Comparison of ENCODE assay signal across 8 cellular contexts in genomic region chr5:126594676-126595485, GRCh38. TPM values are rescaled to one million over a fixed set of nuclear protein-coding genes. Genes with fewer than 3 reads are reported as not detected.
A peak's percentile ranks its signal among the peaks of the same experiment; 100 is the strongest.
DNase-seq lines count a peak whose midpoint lies in the region; ATAC-seq lines count a peak whose summit lies in the region.

TSS of gene ALDH7A1 (minus strand) at chr5:126595219. CDS start at chr5:126595198, 21 bp downstream.

- H3K27ac Mint-ChIP-seq in stimulated activated effector memory CD8-positive, alpha-beta T cell treated with anti-CD3 and anti-CD28 coated beads, Interleukin-12 subunit alpha, Interleukin-12 subunit beta, amount 100 ng/mL, for 72 hours, result no peak within 1 kb of the TSS

- peaks cover 0 to 5% of the 10 kb centered on the region in 2 donors for H3K4me1 ChIP-seq in esophagus (ENCODE audit: control insufficient read depth in 2 of 2, insufficient read depth in 2 of 2, low read length in 1 of 2)

- H3K4me3 Mint-ChIP-seq in stimulated activated effector memory CD8-positive, alpha-beta T cell treated with anti-CD3 and anti-CD28 coated beads, Interleukin-12 subunit alpha, Interleukin-12 subunit beta, amount 100 ng/mL, for 72 hours, result peak within 1 kb of the TSS; percentile 77

- H3K36me3 ChIP-seq in esophagus (ENCODE audit: control insufficient read depth in 2 of 2, insufficient read depth in 2 of 2, low read length in 1 of 2), result peaks cover under 1 to 8% of the 10 kb centered on the region in 2 donors

- no peaks in the 10 kb centered on the region for H3K9me3 Mint-ChIP-seq in stimulated activated effector memory CD8-positive, alpha-beta T cell treated with anti-CD3 and anti-CD28 coated beads, Interleukin-12 subunit alpha, Interleukin-12 subunit beta, amount 100 ng/mL, for 72 hours

- peak; percentile 93 for DNase-seq in ACHN
- DNase-seq in NCI-H69 (lab: John Stamatoyannopoulos, UW), result peak; percentile 99
- DNase-seq in activated T-cell treated with anti-CD3 and anti-CD28 coated beads, Interleukin-2, amount 50 U/mL, for 1 hour, result peak; percentile 51
- peak; percentile 73 for DNase-seq in middle frontal gyrus (ENCODE audit: extremely low spot score, low spot score)
- DNase-seq in stimulated activated effector memory CD8-positive, alpha-beta T cell treated with anti-CD3 and anti-CD28 coated beads, Interleukin-12 subunit alpha, Interleukin-12 subunit beta, amount 100 ng/mL, for 72 hours (ENCODE audit: low spot score in 2 of 2), result peak; percentile 5 to 52

- peak within 1 kb of the TSS; percentile 93 to 97 for H3K27ac ChIP-seq in esophagus (ENCODE audit: low read depth in 2 of 2, low read length in 1 of 2)

- H3K27me3 ChIP-seq in esophagus (ENCODE audit: control insufficient read depth in 1 of 2, insufficient read depth in 2 of 2, low read length in 2 of 2), result no peaks in the 10 kb centered on the region

- no peaks in the 10 kb centered on the region for H3K36me3 Mint-ChIP-seq in stimulated activated effector memory CD8-positive, alpha-beta T cell treated with anti-CD3 and anti-CD28 coated beads, Interleukin-12 subunit alpha, Interleukin-12 subunit beta, amount 100 ng/mL, for 72 hours

- H3K4me1 Mint-ChIP-seq in stimulated activated effector memory CD8-positive, alpha-beta T cell treated with anti-CD3 and anti-CD28 coated beads, Interleukin-12 subunit alpha, Interleukin-12 subunit beta, amount 100 ng/mL, for 72 hours, result peaks cover 14% of the 10 kb centered on the region

- 1% methylated on average over 49 of the region's 49 CpGs for WGBS in esophagus, 2 donors

- in situ Hi-C loops in ACHN (cut with HindIII; ENCODE audit: low pct_ligation_motif_present, low pct_unique_long_range_greater_than_20kb, low sequenced_read_pairs), result no loop called here

- H3K4me3 ChIP-seq in esophagus (ENCODE audit: low read depth in 1 of 2, low read length in 2 of 2), result peak within 1 kb of the TSS; percentile 65 to 78

- H3K9me3 ChIP-seq in esophagus (ENCODE audit: control insufficient read depth in 2 of 2, insufficient read depth in 1 of 2, low read depth in 1 of 2, low read length in 1 of 2), result no peaks in the 10 kb centered on the region

- ATAC-seq in GM18868 (IDR thresholded peaks at IDR 0.05; ENCODE audit: unreplicated experiment) (peak; percentile 87), HG03066 (IDR thresholded peaks at IDR 0.05; ENCODE audit: low read depth, unreplicated experiment) (peak; percentile 79)
- ATAC-seq in stimulated activated effector memory CD8-positive, alpha-beta T cell treated with anti-CD3 and anti-CD28 coated beads, Interleukin-12 subunit alpha, Interleukin-12 subunit beta, amount 100 ng/mL, for 72 hours, result peak; percentile 78

RNA-seq across cellular contexts. Expression of gene ALDH7A1, which starts in this region (rescaled TPM):
- 10 to 100 TPM; 71.9 to 88.3 TPM for polyA plus RNA-seq in esophagus

Comparison
In these comparisons a context has a peak if more than half of its experiments do, and no peak if none do; other contexts are left out.
1. Peak in every context shown above with its lines: DNase-seq, ATAC-seq, H3K4me3 ChIP-seq and H3K27ac ChIP-seq.
2. DNase-seq: peak in every context shown above with its lines; median percentile 99 in NCI-H69; 93 in ACHN; 73 in middle frontal gyrus; 51 in activated T-cell treated with anti-CD3 and anti-CD28 coated beads, Interleukin-2, amount 50 U/mL, for 1 hour; 28 in stimulated activated effector memory CD8-positive, alpha-beta T cell treated with anti-CD3 and anti-CD28 coated beads, Interleukin-12 subunit alpha, Interleukin-12 subunit beta, amount 100 ng/mL, for 72 hours.